22 cellular contexts compared by ENCODE assay signal in genomic region chr1:21206117-21206516, GRCh38. TPM values are rescaled to one million over a fixed set of nuclear protein-coding genes. Genes with fewer than 3 reads are reported as not detected.
DNase-seq lines count a peak whose midpoint lies in the region; ATAC-seq and TF ChIP-seq lines count a peak whose summit lies in the region.
"Had no signal": no experiment of that assay in that cellular context is flagged by ENCODE, and none has a peak within 500 bp of the region (broad histone marks: within the 10 kb centered on the region; RNA-seq: fewer than 3 reads in every experiment).

No MANE protein-coding gene starts in this region.

- intact Hi-C loops in PC-3 (cut with micrococcal nuclease), result no loop called here

- H3K4me3 Mint-ChIP-seq in activated naive CD8-positive, alpha-beta T cell treated with anti-CD3 and anti-CD28 coated beads, Interleukin-2, amount 50 U/mL, for 24 hours, result no peak overlapping the region
- H3K4me3 Mint-ChIP-seq in activated naive CD8-positive, alpha-beta T cell treated with anti-CD3 and anti-CD28 coated beads for 36 hours, result no peak overlapping the region
- no peak overlapping the region for H3K4me3 Mint-ChIP-seq in stimulated activated naive CD8-positive, alpha-beta T cell treated with anti-CD3 and anti-CD28 coated beads, Interleukin-15, amount 100 ng/mL, for 72 hours
- H3K4me3 Mint-ChIP-seq: activated CD4-positive, alpha-beta T cell treated with anti-CD3 and anti-CD28 coated beads, Interleukin-2, amount 10 ng/mL, durations not matched to agents 7 days and 5 days; mesothelial cell of epicardium; nephron had no signal

- no peak overlapping the region for H3K9ac ChIP-seq in PC-3 (ENCODE audit: low read length)

- peak; percentile 66 for ATAC-seq in activated naive CD8-positive, alpha-beta T cell treated with anti-CD3 and anti-CD28 coated beads, Interleukin-2, amount 50 U/mL, for 24 hours
- ATAC-seq in PC-3 (peak; percentile 86), GM18868 (IDR thresholded peaks at IDR 0.05; ENCODE audit: unreplicated experiment) (no peak), HG02938 (IDR thresholded peaks at IDR 0.05; ENCODE audit: unreplicated experiment) (no peak)
- peak; percentile 75 for ATAC-seq in stimulated activated naive CD8-positive, alpha-beta T cell treated with anti-CD3 and anti-CD28 coated beads, Interleukin-15, amount 100 ng/mL, for 72 hours
- ATAC-seq: esophagus mucosa, left lobe of liver had no signal

- no peak overlapping the region for H3K4me3 ChIP-seq in PC-3 (ENCODE audit: low read length)
- no peak overlapping the region for H3K4me3 ChIP-seq in epithelial cell of esophagus (ENCODE audit: low read length)

- H3K36me3 Mint-ChIP-seq in activated naive CD8-positive, alpha-beta T cell treated with anti-CD3 and anti-CD28 coated beads, Interleukin-2, amount 50 U/mL, for 24 hours (ENCODE audit: low read depth), result no peaks in the 10 kb centered on the region
- no peaks in the 10 kb centered on the region for H3K36me3 Mint-ChIP-seq in activated naive CD8-positive, alpha-beta T cell treated with anti-CD3 and anti-CD28 coated beads for 36 hours
- H3K36me3 Mint-ChIP-seq: mesothelial cell of epicardium had no signal

- POLR2A ChIA-PET in PC-3 (lab: Charles Lee; ENCODE audit: unreplicated experiment), result no interaction called here

- no peak overlapping the region for H2AFZ ChIP-seq in PC-3 (ENCODE audit: low read length)

- no TSS peak for BruUV-seq in PC-3 (replicated peaks; lab: Mats Ljungman, UMichigan)

- no peaks in the 10 kb centered on the region for H3K36me3 ChIP-seq in PC-3 (ENCODE audit: low read depth, low read length)

- H3K9me3 Mint-ChIP-seq in activated naive CD8-positive, alpha-beta T cell treated with anti-CD3 and anti-CD28 coated beads, Interleukin-2, amount 50 U/mL, for 24 hours, result no peaks in the 10 kb centered on the region
- no peaks in the 10 kb centered on the region for H3K9me3 Mint-ChIP-seq in activated naive CD8-positive, alpha-beta T cell treated with anti-CD3 and anti-CD28 coated beads for 36 hours
- no peaks in the 10 kb centered on the region for H3K9me3 Mint-ChIP-seq in stimulated activated naive CD8-positive, alpha-beta T cell treated with anti-CD3 and anti-CD28 coated beads, Interleukin-15, amount 100 ng/mL, for 72 hours
- H3K9me3 Mint-ChIP-seq: activated CD4-positive, alpha-beta T cell treated with anti-CD3 and anti-CD28 coated beads, Interleukin-2, amount 10 ng/mL, durations not matched to agents 7 days and 5 days; mesothelial cell of epicardium; nephron had no signal

- no peak for DNase-seq in activated naive CD8-positive, alpha-beta T cell treated with anti-CD3 and anti-CD28 coated beads, Interleukin-2, amount 50 U/mL, for 24 hours
- DNase-seq in activated naive CD8-positive, alpha-beta T cell treated with anti-CD3 and anti-CD28 coated beads for 36 hours, result no peak
- DNase-seq in PC-3 (peak; percentile 81), epithelial cell of esophagus (ENCODE audit: low read depth) (peak; percentile 86)
- no peak for DNase-seq in stimulated activated naive CD8-positive, alpha-beta T cell treated with anti-CD3 and anti-CD28 coated beads, Interleukin-15, amount 100 ng/mL, for 72 hours
- DNase-seq in stimulated activated CD4-positive, alpha-beta T cell treated with anti-CD3 and anti-CD28 coated beads, Interleukin-12 subunit alpha, Interleukin-12 subunit beta, amount 100 ng/mL, for 4 hours, result no peak
- DNase-seq: activated CD4-positive, alpha-beta T cell treated with anti-CD3 and anti-CD28 coated beads, Interleukin-2, amount 10 ng/mL, durations not matched to agents 7 days and 5 days; activated naive CD4-positive, alpha-beta T cell; anterior cingulate cortex; C1 segment of cervical spinal cord; GDM1; Karpas-422; NCI-H1092 treated with DMSO at 0.1 percent for 48 hours; NCI-H2107; NCI-H510A treated with DMSO at 0.1 percent for 48 hours; SW 1271 had no signal

- H3K27me3 Mint-ChIP-seq in activated naive CD8-positive, alpha-beta T cell treated with anti-CD3 and anti-CD28 coated beads, Interleukin-2, amount 50 U/mL, for 24 hours, result no peaks in the 10 kb centered on the region
- H3K27me3 Mint-ChIP-seq in activated naive CD8-positive, alpha-beta T cell treated with anti-CD3 and anti-CD28 coated beads for 36 hours, result no peaks in the 10 kb centered on the region
- H3K27me3 Mint-ChIP-seq in stimulated activated naive CD8-positive, alpha-beta T cell treated with anti-CD3 and anti-CD28 coated beads, Interleukin-15, amount 100 ng/mL, for 72 hours, result no peaks in the 10 kb centered on the region
- H3K27me3 Mint-ChIP-seq: activated CD4-positive, alpha-beta T cell treated with anti-CD3 and anti-CD28 coated beads, Interleukin-2, amount 10 ng/mL, durations not matched to agents 7 days and 5 days had no signal

- H3K4me1 ChIP-seq in PC-3 (ENCODE audit: insufficient read depth, low read length), result no peaks in the 10 kb centered on the region

- no peaks in the 10 kb centered on the region for H3K27me3 ChIP-seq in PC-3 (ENCODE audit: low read length)

- H3K9me2 ChIP-seq in PC-3 (replicated peaks; ENCODE audit: low read length), result no peaks in the 10 kb centered on the region

- CTCF ChIA-PET in PC-3 (lab: Charles Lee), result no interaction called here

- no peaks in the 10 kb centered on the region for H3K9me3 ChIP-seq in PC-3 (ENCODE audit: low read length)

- no peak overlapping the region for H3K27ac Mint-ChIP-seq in activated naive CD8-positive, alpha-beta T cell treated with anti-CD3 and anti-CD28 coated beads, Interleukin-2, amount 50 U/mL, for 24 hours
- no peak overlapping the region for H3K27ac Mint-ChIP-seq in activated naive CD8-positive, alpha-beta T cell treated with anti-CD3 and anti-CD28 coated beads for 36 hours
- no peak overlapping the region for H3K27ac Mint-ChIP-seq in stimulated activated naive CD8-positive, alpha-beta T cell treated with anti-CD3 and anti-CD28 coated beads, Interleukin-15, amount 100 ng/mL, for 72 hours
- H3K27ac Mint-ChIP-seq: mesothelial cell of epicardium, nephron had no signal

- no peaks in the 10 kb centered on the region for H3F3A ChIP-seq in PC-3 (ENCODE audit: low read length, unreplicated experiment)

- no peaks in the 10 kb centered on the region for H3K79me2 ChIP-seq in PC-3 (ENCODE audit: low read length)

- H3K4me1 Mint-ChIP-seq in activated naive CD8-positive, alpha-beta T cell treated with anti-CD3 and anti-CD28 coated beads, Interleukin-2, amount 50 U/mL, for 24 hours, result no peaks in the 10 kb centered on the region
- H3K4me1 Mint-ChIP-seq in activated naive CD8-positive, alpha-beta T cell treated with anti-CD3 and anti-CD28 coated beads for 36 hours, result no peaks in the 10 kb centered on the region
- no peaks in the 10 kb centered on the region for H3K4me1 Mint-ChIP-seq in stimulated activated naive CD8-positive, alpha-beta T cell treated with anti-CD3 and anti-CD28 coated beads, Interleukin-15, amount 100 ng/mL, for 72 hours
- H3K4me1 Mint-ChIP-seq: mesothelial cell of epicardium, nephron had no signal

- H3K27ac ChIP-seq in PC-3 (ENCODE audit: low read length), result no peak overlapping the region

- TF ChIP-seq CTCF in PC-3 (conservative IDR thresholded peaks at IDR 0.05; ENCODE audit: low read depth, low read length) (no peak), epithelial cell of esophagus (IDR thresholded peaks at IDR 0.05; ENCODE audit: insufficient read depth, low read depth, low read length, missing control alignments) (no peak)

- no peak overlapping the region for H3K4me2 ChIP-seq in PC-3 (ENCODE audit: low read length)

- no peaks in the 10 kb centered on the region for H4K20me1 ChIP-seq in PC-3 (ENCODE audit: low read length)

RNA-seq across cellular contexts. Expression of gene EIF4G3, which starts 29.4 kb away (rescaled TPM):
- 10 to 100 TPM; 51.1 to 55.9 TPM for total RNA-seq in activated naive CD8-positive, alpha-beta T cell treated with anti-CD3 and anti-CD28 coated beads for 36 hours
- total RNA-seq in PC-3 (2014; rRNA removed), result 16.9 and 25.0 TPM in 2 replicates

Comparison
In these comparisons a context has a peak if more than half of its experiments do, and no peak if none do; other contexts are left out.
1. ATAC-seq: peak in activated naive CD8-positive, alpha-beta T cell treated with anti-CD3 and anti-CD28 coated beads, Interleukin-2, amount 50 U/mL, for 24 hours (single experiment), PC-3 (single experiment) and stimulated activated naive CD8-positive, alpha-beta T cell treated with anti-CD3 and anti-CD28 coated beads, Interleukin-15, amount 100 ng/mL, for 72 hours (single experiment); none in GM18868 (single experiment) and HG02938 (single experiment).
2. DNase-seq: peak in PC-3 (single experiment) and epithelial cell of esophagus (single experiment); none in activated naive CD8-positive, alpha-beta T cell treated with anti-CD3 and anti-CD28 coated beads, Interleukin-2, amount 50 U/mL, for 24 hours (single experiment), activated naive CD8-positive, alpha-beta T cell treated with anti-CD3 and anti-CD28 coated beads for 36 hours (single experiment), stimulated activated naive CD8-positive, alpha-beta T cell treated with anti-CD3 and anti-CD28 coated beads, Interleukin-15, amount 100 ng/mL, for 72 hours (0 of 2) and stimulated activated CD4-positive, alpha-beta T cell treated with anti-CD3 and anti-CD28 coated beads, Interleukin-12 subunit alpha, Interleukin-12 subunit beta, amount 100 ng/mL, for 4 hours (single experiment).